ENCODE assay signal across 17 cellular contexts in the genomic region with DNA sequence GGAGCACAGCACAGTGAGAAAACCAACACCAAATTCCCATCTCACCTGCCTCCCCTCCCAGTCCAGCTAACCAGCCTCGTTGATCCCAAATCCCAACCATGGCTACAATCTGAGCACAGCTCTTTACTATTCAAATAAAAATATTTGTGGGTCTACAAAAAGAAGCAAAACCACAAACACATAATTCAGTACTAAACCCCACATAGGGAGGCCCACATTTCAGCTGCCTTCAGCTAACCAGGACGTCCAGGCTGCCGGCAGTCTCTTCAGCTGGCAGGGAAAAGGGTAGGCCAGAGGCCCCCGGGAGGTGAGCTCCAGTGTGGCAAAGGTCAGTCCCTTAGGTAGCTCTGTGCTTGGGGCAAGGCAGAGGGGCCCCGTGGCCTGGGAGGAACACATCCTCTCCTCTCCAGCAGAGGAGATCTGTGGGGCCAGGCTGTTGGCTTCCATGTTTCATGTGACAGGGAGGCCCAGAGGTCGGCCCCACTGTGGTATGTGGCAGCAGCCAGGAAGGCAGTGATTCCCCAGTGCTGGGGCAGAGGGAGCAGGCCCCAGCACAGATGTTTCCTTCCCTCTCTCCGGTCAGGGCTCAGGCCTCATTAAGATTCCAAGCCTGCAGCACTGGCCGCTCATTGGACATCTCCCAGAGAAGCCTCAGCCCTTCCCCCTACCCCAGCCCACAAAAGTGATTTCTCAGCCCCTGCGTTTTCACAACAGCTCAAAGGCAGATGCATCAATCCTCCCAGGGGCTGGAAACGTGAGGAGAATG.
DNase-seq lines count a peak whose midpoint lies in the region; TF ChIP-seq lines count a peak whose summit lies in the region.
"Had no signal": no experiment of that assay in that cellular context is flagged by ENCODE, and none has a peak within 500 bp of the region (broad histone marks: within the 10 kb centered on the region; RNA-seq: fewer than 3 reads in every experiment).

No MANE protein-coding gene starts in this region.

- no peaks in the 10 kb centered on the region for H3K9me3 ChIP-seq in neural progenitor cell (ENCODE audit: low read depth)
- H3K9me3 ChIP-seq: pancreas, uterus had no signal

- peak overlapping the region; percentile 41 for H3K4me2 ChIP-seq in neural progenitor cell

- H3K79me2 ChIP-seq in neural progenitor cell (ENCODE audit: low read depth) = no peaks in the 10 kb centered on the region

- H3K4me3 Mint-ChIP-seq in neural progenitor cell (no peak overlapping the region), type B pancreatic cell (no peak overlapping the region)
- H3K4me3 Mint-ChIP-seq: activated CD4-positive, alpha-beta T cell treated with anti-CD3 and anti-CD28 coated beads for 36 hours; CD4-positive, alpha-beta memory T cell; immature natural killer cell had no signal

- peak overlapping the region; percentile 62 for H2AFZ ChIP-seq in neural progenitor cell (replicated peaks)

- no peak for TF ChIP-seq CTCF in fibroblast of villous mesenchyme (IDR thresholded peaks at IDR 0.05; ENCODE audit: insufficient read depth, low read depth, low read length)
- no peak for TF ChIP-seq CTCF in neural progenitor cell (IDR thresholded peaks at IDR 0.05)
- TF ChIP-seq CTCF in type B pancreatic cell (conservative IDR thresholded peaks at IDR 0.05) = no peak

- no peaks in the 10 kb centered on the region for H4K20me1 ChIP-seq in neural progenitor cell (ENCODE audit: low read depth)

- H3K27me3 ChIP-seq in neural progenitor cell = no peaks in the 10 kb centered on the region
- H3K27me3 ChIP-seq: pancreas, uterus had no signal

- H3K27me3 Mint-ChIP-seq in neural progenitor cell (ENCODE audit: insufficient read depth, low read depth) (peaks cover 2% of the 10 kb centered on the region), type B pancreatic cell (no peaks in the 10 kb centered on the region)

- DNase-seq in Ammon's horn (ENCODE audit: low spot score) (peak; percentile 65), NCI-H446 (lab: John Stamatoyannopoulos, UW) (peak; percentile 6 to 66), fibroblast of villous mesenchyme (ENCODE audit: low read depth) (peak; percentile 89), neural progenitor cell (ENCODE audit: low spot score) (peak; percentile 85), NCI-H1048 (lab: John Stamatoyannopoulos, UW) (no peak), COR-L47 (lab: John Stamatoyannopoulos, UW) (no peak), type B pancreatic cell (ENCODE audit: extremely low spot score, unreplicated experiment) (no peak)
- no peak for DNase-seq in activated naive CD4-positive, alpha-beta T cell treated with anti-CD3 and anti-CD28 coated beads, Interleukin-2, amount 50 U/mL, for 16 hours
- DNase-seq: activated CD4-positive, alpha-beta T cell treated with anti-CD3 and anti-CD28 coated beads for 36 hours; activated naive CD4-positive, alpha-beta T cell treated with Interleukin-2 at 50 U/mL for 16 hours; CD4-positive, alpha-beta memory T cell; effector CD8-positive, alpha-beta T cell; immature natural killer cell; NCI-H2081 treated with DMSO at 0.1 percent for 48 hours; SHP77 treated with DMSO at 0.1 percent for 48 hours; uterus had no signal

- H3K27ac Mint-ChIP-seq in neural progenitor cell = peak overlapping the region; percentile 88
- no peak overlapping the region for H3K27ac Mint-ChIP-seq in type B pancreatic cell
- H3K27ac Mint-ChIP-seq: activated CD4-positive, alpha-beta T cell treated with anti-CD3 and anti-CD28 coated beads for 36 hours; immature natural killer cell had no signal

- no peaks in the 10 kb centered on the region for H3K9me3 Mint-ChIP-seq in neural progenitor cell
- no peaks in the 10 kb centered on the region for H3K9me3 Mint-ChIP-seq in type B pancreatic cell
- H3K9me3 Mint-ChIP-seq: CD4-positive, alpha-beta memory T cell had no signal

- H3K9ac ChIP-seq in neural progenitor cell = no peak overlapping the region

- no peaks in the 10 kb centered on the region for H3K36me3 Mint-ChIP-seq in neural progenitor cell
- H3K36me3 Mint-ChIP-seq in type B pancreatic cell = no peaks in the 10 kb centered on the region
- H3K36me3 Mint-ChIP-seq: CD4-positive, alpha-beta memory T cell; immature natural killer cell had no signal

- H3K36me3 ChIP-seq in neural progenitor cell = no peaks in the 10 kb centered on the region
- H3K36me3 ChIP-seq: pancreas, uterus had no signal

- H3K4me1 Mint-ChIP-seq in neural progenitor cell (peaks cover 18% of the 10 kb centered on the region), type B pancreatic cell (ENCODE audit: unreplicated experiment) (peaks cover 9% of the 10 kb centered on the region)
- H3K4me1 Mint-ChIP-seq: activated CD4-positive, alpha-beta T cell treated with anti-CD3 and anti-CD28 coated beads for 36 hours; CD4-positive, alpha-beta memory T cell; immature natural killer cell had no signal

- no peaks in the 10 kb centered on the region for H3F3A ChIP-seq in neural progenitor cell (ENCODE audit: low read depth)

- H3K27ac ChIP-seq in neural progenitor cell = no peak overlapping the region
- H3K27ac ChIP-seq: pancreas, uterus had no signal

- no peak overlapping the region for H3K4me3 ChIP-seq in fibroblast of villous mesenchyme (ENCODE audit: low read depth, low read length)
- no peak overlapping the region for H3K4me3 ChIP-seq in neural progenitor cell
- H3K4me3 ChIP-seq: pancreas, uterus had no signal

- peaks cover 17% of the 10 kb centered on the region for H3K4me1 ChIP-seq in neural progenitor cell
- H3K4me1 ChIP-seq: pancreas, uterus had no signal

Comparison
In these comparisons a context has a peak if more than half of its experiments do, and no peak if none do; other contexts are left out.
1. DNase-seq: peak in Ammon's horn (single experiment), NCI-H446 (2 of 2), fibroblast of villous mesenchyme (single experiment) and neural progenitor cell (single experiment); none in NCI-H1048 (single experiment), COR-L47 (single experiment), type B pancreatic cell (single experiment) and activated naive CD4-positive, alpha-beta T cell treated with anti-CD3 and anti-CD28 coated beads, Interleukin-2, amount 50 U/mL, for 16 hours (single experiment).